20 cellular contexts compared by ENCODE assay signal in genomic region chr9:108045851-108046250, GRCh38.
A peak's percentile ranks its signal among the peaks of the same experiment; 100 is the strongest.
DNase-seq lines count a peak whose midpoint lies in the region; ATAC-seq and TF ChIP-seq lines count a peak whose summit lies in the region.
"Had no signal": no experiment of that assay in that cellular context is flagged by ENCODE, and none has a peak within 500 bp of the region (broad histone marks: within the 10 kb centered on the region; RNA-seq: fewer than 3 reads in every experiment).

No MANE protein-coding gene starts in this region.

- no peak overlapping the region for H3K4me3 ChIP-seq in SK-N-SH (ENCODE audit: low read depth in 2 of 2, low read length in 1 of 2)
- H3K4me3 ChIP-seq: BLaER1, HAP-1 had no signal

- ATAC-seq in HG03025 (IDR thresholded peaks at IDR 0.05; ENCODE audit: low FRiP score, unreplicated experiment) = no peak
- ATAC-seq: CD8-positive, alpha-beta T cell had no signal

- peaks cover 0 to 11% of the 10 kb centered on the region in 2 experiments; a peak in 2 of 4 replicates for H3K4me1 ChIP-seq in SK-N-SH (ENCODE audit: control insufficient read depth in 1 of 2, insufficient read depth in 2 of 2, low read depth in 1 of 2, low read length in 1 of 2)
- H3K4me1 ChIP-seq: BLaER1, Caco-2 had no signal

- 58% methylated on average over 1 of the region's 1 CpG for WGBS in SK-N-SH (ENCODE audit: low lambda C conversion rate)

- TF ChIP-seq CTCF in SK-N-SH (IDR thresholded peaks at IDR 0.05) = no peak
- TF ChIP-seq CTCF in Calu3 (IDR thresholded peaks at IDR 0.05; ENCODE audit: unreplicated experiment) = no peak

- no peaks in the 10 kb centered on the region for H3K79me2 ChIP-seq in SK-N-SH (ENCODE audit: insufficient read depth)

- H3K36me3 Mint-ChIP-seq in Calu3 (ENCODE audit: insufficient read depth, unreplicated experiment) = peaks cover 6% of the 10 kb centered on the region
- H3K36me3 Mint-ChIP-seq: CD4-positive, CD25-positive, alpha-beta regulatory T cell; CD8-positive, alpha-beta T cell had no signal

- no peak overlapping the region for H3K27ac Mint-ChIP-seq in Calu3 (ENCODE audit: unreplicated experiment)
- H3K27ac Mint-ChIP-seq: B cell; CD4-positive, CD25-positive, alpha-beta regulatory T cell; CD8-positive, alpha-beta T cell; HFFc6 had no signal

- peaks cover 39% of the 10 kb centered on the region for H3K4me1 Mint-ChIP-seq in Calu3 (ENCODE audit: low read depth, unreplicated experiment)
- H3K4me1 Mint-ChIP-seq: CD4-positive, CD25-positive, alpha-beta regulatory T cell had no signal

- H3K9me3 ChIP-seq in SK-N-SH = 0 out of 2 replicates have a peak, but pooled peaks cover 8% of the 10 kb centered on the region
- H3K9me3 ChIP-seq: HAP-1 had no signal

- no TSS peak for BruUV-seq in Calu3 (replicated peaks; lab: Mats Ljungman, UMichigan)

- no peaks in the 10 kb centered on the region for H3K9me2 ChIP-seq in SK-N-SH

- POLR2A ChIA-PET in SK-N-SH (lab: Yijun Ruan, JAX) = no interaction called here

- peak; percentile 4 for DNase-seq in DMS 273 (lab: John Stamatoyannopoulos, UW; ENCODE audit: unreplicated experiment)
- no peak for DNase-seq in DMS 273 treated with DMSO at 0.1 percent for 48 hours (lab: John Stamatoyannopoulos, UW)
- peak; percentile 56 for DNase-seq in RPMI7951 (ENCODE audit: low read depth)
- no peak for DNase-seq in epithelial cell of prostate (ENCODE audit: low read depth, low spot score)
- no peak for DNase-seq in SK-N-SH
- no peak for DNase-seq in Calu3
- DNase-seq: Caco-2; CD4-positive, CD25-positive, alpha-beta regulatory T cell; CD8-positive, alpha-beta T cell; DMS153; DND-41; GDM1; GOT3; HFFc6 had no signal

- no peaks in the 10 kb centered on the region for H4K20me1 ChIP-seq in SK-N-SH (ENCODE audit: insufficient read depth)
- H4K20me1 ChIP-seq: BLaER1 had no signal

- no peaks in the 10 kb centered on the region for H3K9me3 Mint-ChIP-seq in Calu3 (ENCODE audit: low read depth, unreplicated experiment)

- peaks cover 0 to 6% of the 10 kb centered on the region in 2 experiments for H3K36me3 ChIP-seq in SK-N-SH (replicated peaks in 1 of 2; ENCODE audit: control insufficient read depth in 1 of 2, insufficient read depth in 2 of 2, low read length in 1 of 2)
- H3K36me3 ChIP-seq: BLaER1, HAP-1 had no signal

- intact Hi-C loops in Calu3 (cut with micrococcal nuclease; ENCODE audit: unreplicated experiment) = no loop called here

- H3F3A ChIP-seq in SK-N-SH (replicated peaks; ENCODE audit: insufficient read depth) = peaks cover 22% of the 10 kb centered on the region

- no peak for TF ChIP-seq RAD21 in SK-N-SH (IDR thresholded peaks at IDR 0.05; ENCODE audit: low read length)

- H3K9ac ChIP-seq in SK-N-SH = no peak overlapping the region
- H3K9ac ChIP-seq: BLaER1 had no signal

- no peaks in the 10 kb centered on the region for H3K27me3 ChIP-seq in SK-N-SH (ENCODE audit: insufficient read depth)
- H3K27me3 ChIP-seq: BLaER1 had no signal

- no peak overlapping the region for H3K4me3 Mint-ChIP-seq in Calu3 (ENCODE audit: low read depth, unreplicated experiment)
- H3K4me3 Mint-ChIP-seq: B cell; CD4-positive, CD25-positive, alpha-beta regulatory T cell; CD8-positive, alpha-beta T cell; HFFc6 had no signal

- H3K27me3 Mint-ChIP-seq in Calu3 (ENCODE audit: unreplicated experiment) = no peaks in the 10 kb centered on the region
- H3K27me3 Mint-ChIP-seq: B cell; CD4-positive, CD25-positive, alpha-beta regulatory T cell had no signal

- CTCF ChIA-PET in SK-N-SH (lab: Yijun Ruan, JAX) = interaction anchor here (1.5 kb wide), 1 partner anchor 9 kb away, joined by 3 read pairs; no protein-coding TSS in a partner anchor
- CTCF ChIA-PET in Calu3 (lab: Charles Lee) = no interaction called here

- H3K4me2 ChIP-seq in SK-N-SH = no peak overlapping the region
- H3K4me2 ChIP-seq: BLaER1 had no signal

- no peak for TF ChIP-seq EP300 in SK-N-SH (IDR thresholded peaks at IDR 0.05; ENCODE audit: borderline replicate concordance in 1 of 2, low read depth in 1 of 2, low read length in 1 of 2)

- H3K27ac ChIP-seq in epithelial cell of prostate (peak overlapping the region; percentile 100), SK-N-SH (ENCODE audit: low read depth in 2 of 2, low read length in 1 of 2) (no peak overlapping the region)
- H3K27ac ChIP-seq: 22Rv1, BLaER1, C4-2B had no signal

- no peak overlapping the region for H2AFZ ChIP-seq in SK-N-SH (ENCODE audit: low read depth)

TF ChIP-seq in SK-N-SH, 30 proteins besides CTCF, POLR2A, EP300 and RAD21:
- TF ChIP-seq POLR2AphosphoS5 (IDR thresholded peaks at IDR 0.05; ENCODE audit: low read depth, low read length) = no peak
- no peak for TF ChIP-seq TAF1 (IDR thresholded peaks at IDR 0.05; ENCODE audit: borderline replicate concordance, low read depth, low read length)
- no peak for TF ChIP-seq CHD2 (IDR thresholded peaks at IDR 0.05; ENCODE audit: low read length, partially characterized antibody)
- no peak for TF ChIP-seq EZH2phosphoT487 (IDR thresholded peaks at IDR 0.05; ENCODE audit: borderline replicate concordance, low read depth)
- TF ChIP-seq FOSL2 (IDR thresholded peaks at IDR 0.05; ENCODE audit: borderline replicate concordance, low read depth) = no peak
- TF ChIP-seq MXI1 (IDR thresholded peaks at IDR 0.05; ENCODE audit: low read depth, low read length) = no peak
- TF ChIP-seq ELF1 (IDR thresholded peaks at IDR 0.05) = no peak
- no peak for TF ChIP-seq GABPA (IDR thresholded peaks at IDR 0.05; ENCODE audit: low read depth)
- TF ChIP-seq YY1 (IDR thresholded peaks at IDR 0.05; ENCODE audit: low read depth) = no peak
- no peak for TF ChIP-seq MAX (IDR thresholded peaks at IDR 0.05; ENCODE audit: low read depth)
- no peak for TF ChIP-seq NRF1 (IDR thresholded peaks at IDR 0.05; ENCODE audit: low read depth, low read length)
- no peak for TF ChIP-seq SIN3A (IDR thresholded peaks at IDR 0.05; ENCODE audit: borderline replicate concordance, low read depth, low read length)
- TF ChIP-seq USF2 (IDR thresholded peaks at IDR 0.05; ENCODE audit: borderline replicate concordance, low read depth, low read length) = no peak
- no peak for TF ChIP-seq SMC3 (IDR thresholded peaks at IDR 0.05; ENCODE audit: low read depth, low read length)
- TF ChIP-seq FOXM1 (IDR thresholded peaks at IDR 0.05; ENCODE audit: low read depth) = no peak
- TF ChIP-seq JUND (IDR thresholded peaks at IDR 0.05) = no peak

Comparison
In these comparisons a context has a peak if more than half of its experiments do, and no peak if none do; other contexts are left out.
1. DNase-seq: peak in DMS 273 (single experiment) and RPMI7951 (single experiment); none in DMS 273 treated with DMSO at 0.1 percent for 48 hours (single experiment), epithelial cell of prostate (single experiment), SK-N-SH (single experiment) and Calu3 (single experiment).